ENCODE assay signal across 34 cellular contexts in genomic region chr3:880371-880770, GRCh38.
"Had no signal": no experiment of that assay in that cellular context is flagged by ENCODE, and none has a peak within 500 bp of the region (broad histone marks: within the 10 kb centered on the region; RNA-seq: fewer than 3 reads in every experiment).

No MANE protein-coding gene starts in this region.

- H3K27me3 ChIP-seq: adrenal gland, Peyer's patch, SJSA1 had no signal

- H3K27ac ChIP-seq: adrenal gland, Peyer's patch, SJSA1 had no signal

- H3K4me1 ChIP-seq: adrenal gland, Peyer's patch, SJSA1 had no signal

- H3K4me1 Mint-ChIP-seq: activated CD4-positive, alpha-beta T cell treated with anti-CD3 and anti-CD28 coated beads for 36 hours; WTC11 had no signal

- H3K27me3 Mint-ChIP-seq: activated CD4-positive, alpha-beta memory T cell treated with anti-CD3 and anti-CD28 coated beads for 36 hours; activated CD4-positive, alpha-beta T cell treated with anti-CD3 and anti-CD28 coated beads for 36 hours; activated CD4-positive, alpha-beta T cell treated with anti-CD3 and anti-CD28 coated beads, Interleukin-2, amount 10 ng/mL, durations not matched to agents 7 days and 5 days had no signal

- H3K27ac Mint-ChIP-seq: activated CD4-positive, alpha-beta memory T cell treated with anti-CD3 and anti-CD28 coated beads for 36 hours; activated CD4-positive, alpha-beta T cell treated with anti-CD3 and anti-CD28 coated beads for 36 hours; activated CD4-positive, alpha-beta T cell treated with anti-CD3 and anti-CD28 coated beads, Interleukin-2, amount 10 ng/mL, durations not matched to agents 7 days and 5 days; activated naive CD4-positive, alpha-beta T cell treated with anti-CD3 and anti-CD28 coated beads for 36 hours; activated naive CD4-positive, alpha-beta T cell treated with anti-CD3 and anti-CD28 coated beads, Interleukin-2, amount 50 U/mL, for 72 hours; activated T-helper 1 cell treated with anti-CD3 and anti-CD28 coated beads, Interleukin-12 subunit alpha, Interleukin-12 subunit beta, Interleukin-2, Interleukin-4 antibody, amounts not matched to agents 30 ng/mL and 10 ng/mL and 1 ng/mL, durations not matched to agents 14 hours and 24 hours and 36 hours; T-helper 1 cell treated with Interleukin-12 subunit alpha and Interleukin-12 subunit beta and Interleukin-4 antibody, amounts not matched to agents 30 μg/mL and 1 μg/mL, for 36 hours; T-helper 2 cell treated with Interferon-gamma antibody and Interleukin-4, amounts not matched to agents 5 μg/mL and 100 μg/mL, for 36 hours; WTC11 had no signal

- H3K9me3 Mint-ChIP-seq: activated CD4-positive, alpha-beta T cell treated with anti-CD3 and anti-CD28 coated beads, Interleukin-2, amount 10 ng/mL, durations not matched to agents 7 days and 5 days; activated naive CD4-positive, alpha-beta T cell treated with anti-CD3 and anti-CD28 coated beads for 36 hours; activated T-helper 1 cell treated with anti-CD3 and anti-CD28 coated beads, Interleukin-12 subunit alpha, Interleukin-12 subunit beta, Interleukin-2, Interleukin-4 antibody, amounts not matched to agents 30 ng/mL and 10 ng/mL and 1 ng/mL, durations not matched to agents 14 hours and 24 hours and 36 hours had no signal

- H3K36me3 Mint-ChIP-seq: activated CD4-positive, alpha-beta memory T cell treated with anti-CD3 and anti-CD28 coated beads for 36 hours; brain had no signal

- H3K9ac ChIP-seq: SK-N-SH had no signal

- H3K4me3 Mint-ChIP-seq: activated CD4-positive, alpha-beta memory T cell treated with anti-CD3 and anti-CD28 coated beads for 36 hours; activated CD4-positive, alpha-beta T cell treated with anti-CD3 and anti-CD28 coated beads for 36 hours; activated CD4-positive, alpha-beta T cell treated with anti-CD3 and anti-CD28 coated beads, Interleukin-2, amount 10 ng/mL, durations not matched to agents 7 days and 5 days; activated naive CD4-positive, alpha-beta T cell treated with anti-CD3 and anti-CD28 coated beads for 36 hours; activated T-cell treated with anti-CD3 and anti-CD28 coated beads, Interleukin-2, amount 50 U/mL, for 4 hours; activated T-helper 1 cell treated with anti-CD3 and anti-CD28 coated beads, Interleukin-12 subunit alpha, Interleukin-12 subunit beta, Interleukin-2, Interleukin-4 antibody, amounts not matched to agents 30 ng/mL and 10 ng/mL and 1 ng/mL, durations not matched to agents 14 hours and 24 hours and 36 hours; brain; T-helper 1 cell treated with Interleukin-12 subunit alpha and Interleukin-12 subunit beta and Interleukin-4 antibody, amounts not matched to agents 30 μg/mL and 1 μg/mL, for 36 hours; T-helper 2 cell treated with Interferon-gamma antibody and Interleukin-4, amounts not matched to agents 5 μg/mL and 100 μg/mL, for 36 hours; WTC11 had no signal

- ATAC-seq: activated CD4-positive, alpha-beta T cell treated with anti-CD3 and anti-CD28 coated beads for 36 hours; activated CD4-positive, CD25-positive, alpha-beta regulatory T cell treated with anti-CD3 and anti-CD28 coated beads, Interleukin-2, amount 50 U/mL, for 24 hours; activated naive CD4-positive, alpha-beta T cell treated with anti-CD3 and anti-CD28 coated beads, Interleukin-2, amount 50 U/mL, for 72 hours; activated T-cell treated with anti-CD3 and anti-CD28 coated beads, Interleukin-2, amount 50 U/mL, for 4 hours; PC-3; WTC11 had no signal

- H3K4me3 ChIP-seq: adrenal gland, Peyer's patch, SJSA1 had no signal

- DNase-seq: activated CD4-positive, alpha-beta memory T cell treated with anti-CD3 and anti-CD28 coated beads for 36 hours; activated CD4-positive, alpha-beta T cell treated with anti-CD3 and anti-CD28 coated beads for 36 hours; activated CD4-positive, alpha-beta T cell treated with anti-CD3 and anti-CD28 coated beads, Interleukin-2, amount 10 ng/mL, durations not matched to agents 7 days and 5 days; activated CD8-positive, alpha-beta memory T cell treated with anti-CD3 and anti-CD28 coated beads, Interleukin-2, amount 50 U/mL, for 4 hours; activated gamma-delta T cell treated with Interleukin-2 at 50 U/mL for 16 hours; activated naive CD4-positive, alpha-beta T cell treated with anti-CD3 and anti-CD28 coated beads for 36 hours; activated T-cell treated with anti-CD3 and anti-CD28 coated beads for 4 hours; activated T-cell treated with anti-CD3 and anti-CD28 coated beads, Interleukin-2, amount 50 U/mL, for 4 hours; adrenal gland; caudate nucleus; cerebellar nuclear complex; NCI-H1092 treated with DMSO at 0.1 percent for 48 hours; NCI-H1417; NCI-H187 treated with DMSO at 0.1 percent for 48 hours; NCI-H2081; NCI-H2171 treated with DMSO at 0.1 percent for 48 hours; NCI-H2227 treated with DMSO at 0.1 percent for 48 hours; NCI-H446; NCI-H510A treated with DMSO at 0.1 percent for 48 hours; NCI-H526 treated with DMSO at 0.1 percent for 48 hours; NK-92 treated with Interleukin-12 subunit alpha and Interleukin-12 subunit beta, amount 100 ng/mL, for 24 hours; PC-3; Peyer's patch; RPMI8226; SHP77 treated with DMSO at 0.1 percent for 48 hours; SK-N-SH had no signal

- H3K36me3 ChIP-seq: adrenal gland, Peyer's patch, SJSA1 had no signal

- H3K4me2 ChIP-seq: SK-N-SH had no signal
